12 cellular contexts compared by ENCODE assay signal in the genomic region with DNA sequence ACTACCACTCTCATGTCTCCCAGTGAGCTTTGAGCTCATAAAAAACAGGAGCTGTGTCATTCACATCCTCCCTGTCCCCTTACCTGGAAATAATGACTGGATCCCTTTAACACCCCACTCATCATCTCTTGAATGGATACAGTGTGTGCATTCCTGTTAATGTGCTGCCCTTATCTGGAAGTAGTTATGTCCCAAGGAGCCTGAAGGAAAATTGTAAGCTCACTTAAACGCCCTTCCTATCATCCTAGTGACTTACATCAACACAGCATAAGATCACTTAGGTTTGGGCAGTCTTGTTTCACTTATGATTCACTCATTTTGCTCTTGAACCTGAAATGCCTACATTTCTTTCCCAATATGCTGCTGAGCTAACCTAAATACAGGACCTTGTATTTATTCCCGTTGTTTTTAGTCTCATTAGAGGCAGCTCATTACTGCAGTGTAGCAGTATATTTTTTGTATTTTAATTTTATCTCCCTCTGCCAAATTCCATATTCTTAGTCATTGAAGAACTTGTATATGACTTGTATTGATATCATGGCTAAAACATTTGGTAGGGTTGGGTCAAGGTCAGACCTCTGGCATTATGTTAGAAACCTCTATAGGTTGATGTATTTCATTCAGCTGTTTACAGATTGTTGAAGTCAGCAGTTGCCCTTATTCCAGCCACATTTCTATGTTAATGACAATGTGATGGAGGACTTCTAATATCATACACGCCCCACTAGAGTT.
DNase-seq lines count a peak whose midpoint lies in the region; ATAC-seq and TF ChIP-seq lines count a peak whose summit lies in the region.
"Had no signal": no experiment of that assay in that cellular context is flagged by ENCODE, and none has a peak within 500 bp of the region (broad histone marks: within the 10 kb centered on the region; RNA-seq: fewer than 3 reads in every experiment).

No MANE protein-coding gene starts in this region.

- H3K9me3 Mint-ChIP-seq in MCF 10A (ENCODE audit: unreplicated experiment), result no peaks in the 10 kb centered on the region
- no peaks in the 10 kb centered on the region for H3K9me3 Mint-ChIP-seq in activated naive CD8-positive, alpha-beta T cell treated with anti-CD3 and anti-CD28 coated beads for 36 hours
- H3K9me3 Mint-ChIP-seq: activated CD4-positive, alpha-beta T cell treated with anti-CD3 and anti-CD28 coated beads, Interleukin-2, amount 10 ng/mL, durations not matched to agents 24 days and 14 days had no signal

- H3K4me1 Mint-ChIP-seq in MCF 10A (ENCODE audit: insufficient read depth, unreplicated experiment), result no peaks in the 10 kb centered on the region
- H3K4me1 Mint-ChIP-seq in activated naive CD8-positive, alpha-beta T cell treated with anti-CD3 and anti-CD28 coated beads for 36 hours, result peaks cover 3% of the 10 kb centered on the region
- H3K4me1 Mint-ChIP-seq: activated CD4-positive, alpha-beta T cell treated with anti-CD3 and anti-CD28 coated beads, Interleukin-2, amount 10 ng/mL, durations not matched to agents 24 days and 14 days had no signal

- no peaks in the 10 kb centered on the region for H3K27me3 Mint-ChIP-seq in MCF 10A (ENCODE audit: insufficient read depth, unreplicated experiment)
- H3K27me3 Mint-ChIP-seq in activated naive CD8-positive, alpha-beta T cell treated with anti-CD3 and anti-CD28 coated beads for 36 hours, result no peaks in the 10 kb centered on the region
- H3K27me3 Mint-ChIP-seq: activated CD4-positive, alpha-beta T cell treated with anti-CD3 and anti-CD28 coated beads, Interleukin-2, amount 10 ng/mL, durations not matched to agents 24 days and 14 days had no signal

- no peak for TF ChIP-seq POLR2A in breast epithelium (IDR thresholded peaks at IDR 0.05)

- POLR2A ChIA-PET in MCF 10A (lab: Yijun Ruan, JAX), result interaction anchor here (0.5 to 2.2 kb wide), 5 partner anchors 10 to 363 kb away, joined by 3 to 8 read pairs (median 6); a partner anchor contains a TSS

- CTCF ChIA-PET in MCF 10A (lab: Yijun Ruan, JAX), result interaction anchor here (1.2 to 1.3 kb wide), 2 partner anchors 24 to 496 kb away, joined by 5 to 6 read pairs; no protein-coding TSS in a partner anchor

- H3K27ac Mint-ChIP-seq in MCF 10A (ENCODE audit: low read depth, unreplicated experiment), result peak overlapping the region; percentile 68
- no peak overlapping the region for H3K27ac Mint-ChIP-seq in activated naive CD8-positive, alpha-beta T cell treated with anti-CD3 and anti-CD28 coated beads for 36 hours
- H3K27ac Mint-ChIP-seq: activated CD4-positive, alpha-beta T cell treated with anti-CD3 and anti-CD28 coated beads, Interleukin-2, amount 10 ng/mL, durations not matched to agents 24 days and 14 days had no signal

- BruUV-seq in MCF 10A (replicated peaks; lab: Mats Ljungman, UMichigan), result no TSS peak

- H3K36me3 ChIP-seq in breast epithelium (no peaks in the 10 kb centered on the region), upper lobe of right lung (no peaks in the 10 kb centered on the region)

- no peaks in the 10 kb centered on the region for H3K9me3 ChIP-seq in breast epithelium
- H3K9me3 ChIP-seq in upper lobe of right lung, result no peaks in the 10 kb centered on the region
- H3K9me3 ChIP-seq: psoas muscle had no signal

- intact Hi-C loops in MCF 10A (cut with micrococcal nuclease) (no loop called here), breast epithelium (cut with DNase I; ENCODE audit: low total_unique reads) (no loop called here), upper lobe of right lung (cut with DNase I) (no loop called here)

- H3K27me3 ChIP-seq in breast epithelium, result no peaks in the 10 kb centered on the region
- no peaks in the 10 kb centered on the region for H3K27me3 ChIP-seq in upper lobe of right lung

- peak; percentile 34 for ATAC-seq in upper lobe of right lung
- ATAC-seq: psoas muscle had no signal

- H3K36me3 Mint-ChIP-seq in MCF 10A (ENCODE audit: insufficient read depth, unreplicated experiment), result no peaks in the 10 kb centered on the region
- H3K36me3 Mint-ChIP-seq in activated naive CD8-positive, alpha-beta T cell treated with anti-CD3 and anti-CD28 coated beads for 36 hours, result no peaks in the 10 kb centered on the region

- TF ChIP-seq CTCF in MCF 10A (IDR thresholded peaks at IDR 0.05; ENCODE audit: unreplicated experiment), result no peak
- TF ChIP-seq CTCF in breast epithelium (IDR thresholded peaks at IDR 0.05), result no peak
- TF ChIP-seq CTCF in fibroblast of villous mesenchyme (IDR thresholded peaks at IDR 0.05; ENCODE audit: insufficient read depth, low read depth, low read length), result no peak
- no peak for TF ChIP-seq CTCF in upper lobe of right lung (IDR thresholded peaks at IDR 0.05)

- H3K27ac ChIP-seq in breast epithelium, result peak overlapping the region in 1 of 2 donors; percentile 5
- no peak overlapping the region for H3K27ac ChIP-seq in upper lobe of right lung
- H3K27ac ChIP-seq: psoas muscle had no signal

- no peak overlapping the region for H3K4me3 Mint-ChIP-seq in MCF 10A (ENCODE audit: unreplicated experiment)
- no peak overlapping the region for H3K4me3 Mint-ChIP-seq in activated naive CD8-positive, alpha-beta T cell treated with anti-CD3 and anti-CD28 coated beads for 36 hours
- H3K4me3 Mint-ChIP-seq: activated CD4-positive, alpha-beta T cell treated with anti-CD3 and anti-CD28 coated beads, Interleukin-2, amount 10 ng/mL, durations not matched to agents 24 days and 14 days had no signal

- DNase-seq in MCF 10A (ENCODE audit: unreplicated experiment), result no peak
- no peak for DNase-seq in breast epithelium (ENCODE audit: low spot score in 2 of 2)
- DNase-seq in amniotic epithelial cell (ENCODE audit: low read depth), result peak; percentile 50
- DNase-seq in fibroblast of villous mesenchyme (ENCODE audit: low read depth), result peak; percentile 44
- DNase-seq in upper lobe of right lung, result no peak
- DNase-seq in activated naive CD8-positive, alpha-beta T cell treated with anti-CD3 and anti-CD28 coated beads for 36 hours, result no peak
- DNase-seq in DMS79 (lab: John Stamatoyannopoulos, UW), result no peak
- no peak for DNase-seq in medulla oblongata (ENCODE audit: extremely low spot score)
- DNase-seq: activated CD4-positive, alpha-beta T cell treated with anti-CD3 and anti-CD28 coated beads, Interleukin-2, amount 10 ng/mL, durations not matched to agents 24 days and 14 days; NCI-H2081; psoas muscle; stimulated activated CD8-positive, alpha-beta memory T cell treated with anti-CD3 and anti-CD28 coated beads, Interleukin-4, amount 100 ng/mL, for 48 hours had no signal

- no peaks in the 10 kb centered on the region for H3K4me1 ChIP-seq in breast epithelium
- H3K4me1 ChIP-seq in upper lobe of right lung, result no peaks in the 10 kb centered on the region
- H3K4me1 ChIP-seq: psoas muscle had no signal

- H3K4me3 ChIP-seq in breast epithelium (no peak overlapping the region), fibroblast of villous mesenchyme (ENCODE audit: low read depth, low read length) (no peak overlapping the region), upper lobe of right lung (no peak overlapping the region)
- H3K4me3 ChIP-seq: psoas muscle had no signal

Comparison
In these comparisons a context has a peak if more than half of its experiments do, and no peak if none do; other contexts are left out.
1. DNase-seq: peak in amniotic epithelial cell (single experiment) and fibroblast of villous mesenchyme (single experiment); none in MCF 10A (single experiment), breast epithelium (0 of 2), upper lobe of right lung (single experiment), activated naive CD8-positive, alpha-beta T cell treated with anti-CD3 and anti-CD28 coated beads for 36 hours (single experiment), DMS79 (single experiment) and medulla oblongata (single experiment).